8 cellular contexts compared by ENCODE assay signal in the genomic region with DNA sequence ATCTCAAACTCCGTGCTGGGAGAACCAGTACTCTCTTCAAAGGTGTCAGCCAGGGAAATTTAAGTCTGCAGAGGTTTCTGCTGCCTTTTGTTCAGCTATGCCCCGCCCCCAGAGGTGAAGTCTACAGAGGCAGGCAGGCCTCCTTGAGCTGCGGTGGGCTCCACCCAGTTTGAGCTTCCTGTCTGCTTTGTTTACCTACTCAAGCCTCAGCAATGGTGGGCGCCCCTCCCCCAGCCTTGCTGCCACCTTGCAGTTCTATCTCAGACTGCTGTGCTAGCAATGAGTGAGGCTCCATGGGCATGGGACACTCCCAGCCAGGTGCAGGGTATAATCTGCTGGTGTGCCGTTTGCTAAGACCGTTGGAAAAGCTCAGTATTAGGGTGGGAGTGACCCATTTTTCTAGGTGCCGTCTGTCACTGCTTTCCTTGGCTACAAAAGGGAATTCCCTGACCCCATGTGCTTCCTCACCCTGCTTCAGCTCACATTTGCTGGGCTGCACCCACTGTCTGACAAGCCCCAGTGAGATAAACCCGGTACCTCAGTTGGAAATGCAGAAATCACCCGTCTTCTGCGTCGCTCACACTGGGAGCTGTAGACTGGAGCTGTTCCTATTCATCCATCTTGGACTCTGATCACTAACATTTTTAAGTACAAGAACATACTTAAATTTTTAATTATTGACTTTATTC.
DNase-seq lines count a peak whose midpoint lies in the region; ATAC-seq and TF ChIP-seq lines count a peak whose summit lies in the region.
"Not testable (repeated sequence)": the region's sequence is repeated elsewhere in the genome, so short reads cannot be mapped to it uniquely, and the experiment has no call there.

No MANE protein-coding gene starts in this region.

- H3K4me3 Mint-ChIP-seq in CD4-positive, CD25-positive, alpha-beta regulatory T cell: peak overlapping the region in 1 of 4 donors; percentile 23
- H3K4me3 Mint-ChIP-seq in activated CD4-positive, alpha-beta T cell treated with anti-CD3 and anti-CD28 coated beads, Interleukin-2, amount 10 ng/mL, durations not matched to agents 24 days and 14 days: peak overlapping the region; percentile 15
- H3K4me3 Mint-ChIP-seq in progenitor cell of endocrine pancreas (ENCODE audit: low read depth): not testable (repeated sequence)

- not testable (repeated sequence) for H3K36me3 Mint-ChIP-seq in CD4-positive, CD25-positive, alpha-beta regulatory T cell; activated CD4-positive, alpha-beta T cell treated with anti-CD3 and anti-CD28 coated beads, Interleukin-2, amount 10 ng/mL, durations not matched to agents 24 days and 14 days (ENCODE audit: low read depth); progenitor cell of endocrine pancreas (ENCODE audit: insufficient read depth)

- H3K36me3 ChIP-seq in CD4-positive, CD25-positive, alpha-beta regulatory T cell (ENCODE audit: control insufficient read depth, insufficient read depth, low read length); OCI-LY7 (ENCODE audit: insufficient read depth, low read length): not testable (repeated sequence)

- peaks cover 0 to 32% (median 6%) of the 10 kb centered on the region in 7 donors for H3K9me3 Mint-ChIP-seq in CD4-positive, CD25-positive, alpha-beta regulatory T cell
- not testable (repeated sequence) for H3K9me3 Mint-ChIP-seq in activated CD4-positive, alpha-beta T cell treated with anti-CD3 and anti-CD28 coated beads, Interleukin-2, amount 10 ng/mL, durations not matched to agents 24 days and 14 days
- peaks cover 26% of the 10 kb centered on the region for H3K9me3 Mint-ChIP-seq in progenitor cell of endocrine pancreas (ENCODE audit: low read depth)

- H3K27ac Mint-ChIP-seq in CD4-positive, CD25-positive, alpha-beta regulatory T cell; activated CD4-positive, alpha-beta T cell treated with anti-CD3 and anti-CD28 coated beads, Interleukin-2, amount 10 ng/mL, durations not matched to agents 24 days and 14 days: not testable (repeated sequence)
- peak overlapping the region; percentile 52 for H3K27ac Mint-ChIP-seq in progenitor cell of endocrine pancreas

- not testable (repeated sequence) for H3K4me3 ChIP-seq in CD4-positive, CD25-positive, alpha-beta regulatory T cell (ENCODE audit: low read depth, low read length); GM12865 (ENCODE audit: low read depth, low read length); OCI-LY7 (ENCODE audit: low read depth, low read length, poor library complexity, severe bottlenecking)

- H4K20me1 ChIP-seq in OCI-LY7 (ENCODE audit: insufficient read depth, low read length): not testable (repeated sequence)

- peaks cover 0 to 15% (median 1%) of the 10 kb centered on the region in 4 donors for H3K4me1 Mint-ChIP-seq in CD4-positive, CD25-positive, alpha-beta regulatory T cell
- not testable (repeated sequence) for H3K4me1 Mint-ChIP-seq in activated CD4-positive, alpha-beta T cell treated with anti-CD3 and anti-CD28 coated beads, Interleukin-2, amount 10 ng/mL, durations not matched to agents 24 days and 14 days; progenitor cell of endocrine pancreas (ENCODE audit: low read depth)

- TF ChIP-seq CTCF in GM12865 (IDR thresholded peaks at IDR 0.05; ENCODE audit: insufficient read depth, low read depth, low read length, missing control alignments); OCI-LY7 (conservative IDR thresholded peaks at IDR 0.05; ENCODE audit: low read length); progenitor cell of endocrine pancreas (IDR thresholded peaks at IDR 0.05; ENCODE audit: unreplicated experiment): not testable (repeated sequence)

- H3K27me3 Mint-ChIP-seq in CD4-positive, CD25-positive, alpha-beta regulatory T cell; activated CD4-positive, alpha-beta T cell treated with anti-CD3 and anti-CD28 coated beads, Interleukin-2, amount 10 ng/mL, durations not matched to agents 24 days and 14 days; progenitor cell of endocrine pancreas: not testable (repeated sequence)

- not testable (repeated sequence) for H3K79me2 ChIP-seq in OCI-LY7 (ENCODE audit: insufficient read depth, low read depth, low read length)

- not testable (repeated sequence) for ATAC-seq in CD4-positive, CD25-positive, alpha-beta regulatory T cell (ENCODE audit: low read depth in 2 of 2); left colon

- H3K4me2 ChIP-seq in OCI-LY7 (ENCODE audit: low read length): not testable (repeated sequence)

- CTCF ChIA-PET in OCI-LY7 (lab: Charles Lee; ENCODE audit: unreplicated experiment): not testable (repeated sequence)

- not testable (repeated sequence) for H2AFZ ChIP-seq in OCI-LY7 (ENCODE audit: low read length)

- not testable (repeated sequence) for H3K9me2 ChIP-seq in OCI-LY7 (ENCODE audit: insufficient read depth, low read length)

- BruUV-seq in OCI-LY7 (replicated peaks; lab: Mats Ljungman, UMichigan): not testable (repeated sequence)

- POLR2A ChIA-PET in OCI-LY7 (lab: Charles Lee): interaction anchor here (1.4 kb wide), 1 partner anchor 12 kb away, joined by 3 read pairs; no protein-coding TSS in a partner anchor

- H3K9me3 ChIP-seq in CD4-positive, CD25-positive, alpha-beta regulatory T cell (ENCODE audit: control insufficient read depth in 2 of 2, low read length in 2 of 2); OCI-LY7 (ENCODE audit: low read length): not testable (repeated sequence)

- H3K4me1 ChIP-seq in CD4-positive, CD25-positive, alpha-beta regulatory T cell (ENCODE audit: control insufficient read depth, insufficient read depth, low read length, poor library complexity, severe bottlenecking); OCI-LY7 (ENCODE audit: insufficient read depth, low read length, poor library complexity, severe bottlenecking): not testable (repeated sequence)

- H3K27ac ChIP-seq in CD4-positive, CD25-positive, alpha-beta regulatory T cell (ENCODE audit: insufficient read depth, low read length, poor library complexity, severe bottlenecking); OCI-LY7 (ENCODE audit: low read depth, low read length, poor library complexity, severe bottlenecking): not testable (repeated sequence)

- intact Hi-C loops in OCI-LY7 (cut with micrococcal nuclease; ENCODE audit: unreplicated experiment); activated CD4-positive, alpha-beta T cell treated with anti-CD3 and anti-CD28 coated beads, Interleukin-2, amount 10 ng/mL, durations not matched to agents 24 days and 14 days (cut with micrococcal nuclease); left colon (cut with DNase I, micrococcal nuclease): not testable (repeated sequence)

- H3K27me3 ChIP-seq in CD4-positive, CD25-positive, alpha-beta regulatory T cell (ENCODE audit: control insufficient read depth, insufficient read depth, low read length): not testable (repeated sequence)

- peak in 2 of 3 donors; percentile 11 to 62 for DNase-seq in CD4-positive, CD25-positive, alpha-beta regulatory T cell
- peak; percentile 19 for DNase-seq in GM12865 (ENCODE audit: low read depth)
- peak; percentile 4 for DNase-seq in NCI-H2029 (lab: John Stamatoyannopoulos, UW)
- peak; percentile 8 for DNase-seq in OCI-LY7 (ENCODE audit: low spot score)
- DNase-seq in activated CD4-positive, alpha-beta T cell treated with anti-CD3 and anti-CD28 coated beads, Interleukin-2, amount 10 ng/mL, durations not matched to agents 24 days and 14 days: peak; percentile 77
- DNase-seq in activated effector memory CD4-positive, alpha-beta T cell treated with anti-CD3 and anti-CD28 coated beads, Interleukin-2, amount 50 U/mL, for 16 hours: peak; percentile 58
- DNase-seq in left colon: peak; percentile 20 to 26
- DNase-seq in progenitor cell of endocrine pancreas (ENCODE audit: low spot score, unreplicated experiment): not testable (repeated sequence)
